11 cellular contexts compared by ENCODE assay signal in genomic region chr3:184601576-184602405, GRCh38. TPM values are rescaled to one million over a fixed set of nuclear protein-coding genes. Genes with fewer than 3 reads are reported as not detected.
DNase-seq lines count a peak whose midpoint lies in the region; ATAC-seq lines count a peak whose summit lies in the region.
"Had no signal": no experiment of that assay in that cellular context is flagged by ENCODE, and none has a peak within 500 bp of the region (broad histone marks: within the 10 kb centered on the region; RNA-seq: fewer than 3 reads in every experiment).

No MANE protein-coding gene starts in this region.

- H3K36me3 Mint-ChIP-seq in central memory CD8-positive, alpha-beta T cell (ENCODE audit: insufficient read depth), result peaks cover 1% of the 10 kb centered on the region
- H3K36me3 Mint-ChIP-seq in memory B cell, result peaks cover 3% of the 10 kb centered on the region
- no peaks in the 10 kb centered on the region for H3K36me3 Mint-ChIP-seq in stimulated activated naive B cell treated with anti-CD40 and anti-IgM and Interleukin-4, amounts not matched to agents 10 μg/mL and 1 μg/mL and 100 μg/mL, for 72 hours

- H3K4me1 Mint-ChIP-seq in central memory CD8-positive, alpha-beta T cell, result peaks cover 30% of the 10 kb centered on the region
- H3K4me1 Mint-ChIP-seq in memory B cell, result peaks cover 11% of the 10 kb centered on the region
- peaks cover 18 to 24% of the 10 kb centered on the region in 2 donors for H3K4me1 Mint-ChIP-seq in stimulated activated naive B cell treated with anti-CD40 and anti-IgM and Interleukin-4, amounts not matched to agents 10 μg/mL and 1 μg/mL and 100 μg/mL, for 72 hours

- in situ Hi-C loops in G401 (cut with HindIII; ENCODE audit: low sequenced_read_pairs), result no loop called here

- peaks cover 60% of the 10 kb centered on the region for H3K27me3 Mint-ChIP-seq in central memory CD8-positive, alpha-beta T cell
- peaks cover 29% of the 10 kb centered on the region for H3K27me3 Mint-ChIP-seq in memory B cell
- peaks cover 58 to 59% of the 10 kb centered on the region in 2 donors for H3K27me3 Mint-ChIP-seq in stimulated activated naive B cell treated with anti-CD40 and anti-IgM and Interleukin-4, amounts not matched to agents 10 μg/mL and 1 μg/mL and 100 μg/mL, for 72 hours

- peak overlapping the region; percentile 23 for H3K4me3 Mint-ChIP-seq in central memory CD8-positive, alpha-beta T cell
- no peak overlapping the region for H3K4me3 Mint-ChIP-seq in memory B cell
- peak overlapping the region; percentile 37 to 54 for H3K4me3 Mint-ChIP-seq in stimulated activated naive B cell treated with anti-CD40 and anti-IgM and Interleukin-4, amounts not matched to agents 10 μg/mL and 1 μg/mL and 100 μg/mL, for 72 hours

- DNase-seq in NCI-H82 (lab: John Stamatoyannopoulos, UW) (peak; percentile 43), NCI-H82 treated with DMSO at 0.1 percent for 48 hours (lab: John Stamatoyannopoulos, UW; ENCODE audit: unreplicated experiment) (no peak), memory B cell (ENCODE audit: low spot score in 2 of 2) (no peak), HuH-7 (ENCODE audit: low spot score) (no peak), DMS79 (lab: John Stamatoyannopoulos, UW) (no peak), G401 (ENCODE audit: low spot score) (no peak)
- DNase-seq in central memory CD8-positive, alpha-beta T cell (ENCODE audit: low spot score in 2 of 2), result no peak
- no peak for DNase-seq in stimulated activated naive B cell treated with anti-CD40 and anti-IgM and Interleukin-4, amounts not matched to agents 10 μg/mL and 1 μg/mL and 100 μg/mL, for 72 hours
- DNase-seq: ACHN, amniotic stem cell, small intestine had no signal

- no peak overlapping the region for H3K27ac Mint-ChIP-seq in central memory CD8-positive, alpha-beta T cell (ENCODE audit: low read depth)
- peak overlapping the region; percentile 31 for H3K27ac Mint-ChIP-seq in memory B cell
- peak overlapping the region; percentile 38 for H3K27ac Mint-ChIP-seq in stimulated activated naive B cell treated with anti-CD40 and anti-IgM and Interleukin-4, amounts not matched to agents 10 μg/mL and 1 μg/mL and 100 μg/mL, for 72 hours

- no peaks in the 10 kb centered on the region for H3K9me3 Mint-ChIP-seq in central memory CD8-positive, alpha-beta T cell
- no peaks in the 10 kb centered on the region for H3K9me3 Mint-ChIP-seq in memory B cell
- H3K9me3 Mint-ChIP-seq in stimulated activated naive B cell treated with anti-CD40 and anti-IgM and Interleukin-4, amounts not matched to agents 10 μg/mL and 1 μg/mL and 100 μg/mL, for 72 hours, result no peaks in the 10 kb centered on the region

- ATAC-seq in central memory CD8-positive, alpha-beta T cell (replicated peaks; ENCODE audit: extremely low read depth, poor library complexity, severe bottlenecking), result no peak
- no peak for ATAC-seq in memory B cell (ENCODE audit: low read depth)
- peak in 1 of 2 donors; percentile 20 for ATAC-seq in stimulated activated naive B cell treated with anti-CD40 and anti-IgM and Interleukin-4, amounts not matched to agents 10 μg/mL and 1 μg/mL and 100 μg/mL, for 72 hours (replicated peaks)

RNA-seq across cellular contexts. Expression of gene EPHB3, which starts 40.2 kb away (rescaled TPM):
- 2.8 and 3.9 TPM in 2 replicates for total RNA-seq in G401 (2014; rRNA removed; shearing (Covaris generic))
